8 cellular contexts compared by ENCODE assay signal in genomic region chr14:52325126-52325525, GRCh38. TPM values are rescaled to one million over a fixed set of nuclear protein-coding genes. Genes with fewer than 3 reads are reported as not detected.
DNase-seq lines count a peak whose midpoint lies in the region; ATAC-seq and TF ChIP-seq lines count a peak whose summit lies in the region.

No MANE protein-coding gene starts in this region.

- peaks cover 18% of the 10 kb centered on the region for H3K9me3 Mint-ChIP-seq in HFFc6

- H3K9me3 ChIP-seq in mucosa of descending colon (peaks cover 10% of the 10 kb centered on the region), colonic mucosa (no peaks in the 10 kb centered on the region)

- H3K4me3 ChIP-seq in AG10803 (ENCODE audit: low read length) (no peak overlapping the region), mucosa of descending colon (no peak overlapping the region), colonic mucosa (no peak overlapping the region)

- H3K4me1 Mint-ChIP-seq in HFFc6 (ENCODE audit: low read depth), result peaks cover 32% of the 10 kb centered on the region

- intact Hi-C loops in mucosa of descending colon (cut with DNase I, micrococcal nuclease), result no loop called here
- intact Hi-C loops in colonic mucosa (cut with DNase I), result no loop called here

- no peak overlapping the region for H3K4me3 Mint-ChIP-seq in HFFc6

- no peaks in the 10 kb centered on the region for H3K27me3 ChIP-seq in colonic mucosa

- no peaks in the 10 kb centered on the region for H3K27me3 Mint-ChIP-seq in HFFc6 (ENCODE audit: insufficient read depth)

- H3K9ac ChIP-seq in colonic mucosa (ENCODE audit: low read depth in 2 of 2, low read length in 2 of 2), result no peak overlapping the region

- ATAC-seq in GM18870 (IDR thresholded peaks at IDR 0.05; ENCODE audit: unreplicated experiment), result peak; percentile 94
- peak; percentile 85 for ATAC-seq in HG03039 (IDR thresholded peaks at IDR 0.05; ENCODE audit: unreplicated experiment)
- ATAC-seq in mucosa of descending colon, result peak; percentile 75

- TF ChIP-seq CTCF in AG10803 (conservative IDR thresholded peaks at IDR 0.05; ENCODE audit: low read length), result no peak
- no peak for TF ChIP-seq CTCF in mucosa of descending colon (IDR thresholded peaks at IDR 0.05)
- no peak for TF ChIP-seq CTCF in colonic mucosa (IDR thresholded peaks at IDR 0.05)
- no peak for TF ChIP-seq CTCF in HFFc6 (IDR thresholded peaks at IDR 0.05)

- H3K4me1 ChIP-seq in mucosa of descending colon (ENCODE audit: low read depth) (peaks cover 3% of the 10 kb centered on the region), colonic mucosa (no peaks in the 10 kb centered on the region)

- H3K36me3 Mint-ChIP-seq in HFFc6 (ENCODE audit: low read depth), result peaks cover 20% of the 10 kb centered on the region

- DNase-seq in AG10803 (ENCODE audit: low read depth) (peak; percentile 52), SKM-1 (lab: John Stamatoyannopoulos, UW; ENCODE audit: unreplicated experiment) (peak; percentile 30), mucosa of descending colon (no peak), AG08396 (ENCODE audit: low spot score) (no peak), colonic mucosa (no peak), HFFc6 (no peak)

- H3K36me3 ChIP-seq in mucosa of descending colon (ENCODE audit: low read depth) (no peaks in the 10 kb centered on the region), colonic mucosa (no peaks in the 10 kb centered on the region)

- H3K27ac ChIP-seq in colonic mucosa, result no peak overlapping the region

- no peak overlapping the region for H3K27ac Mint-ChIP-seq in HFFc6

RNA-seq across cellular contexts. Expression of gene PTGER2, which starts 11.0 kb away (rescaled TPM):
- total RNA-seq in mucosa of descending colon (1 to 10 TPM; 3.2 to 8.1 (median 4.1) TPM), colonic mucosa (1 to 10 TPM; 4.3 to 6.6 TPM)
- under 1 TPM; 0.28 to 0.73 (median 0.37) TPM for total RNA-seq in HFFc6 (2021; fragmentation: NEBNext Ultra II Directional; extraction: Animal tissue kit (Norgen Biotek cat#: 25700))

RNA-seq across cellular contexts. Expression of gene PTGDR, which starts 57.6 kb away (rescaled TPM):
- total RNA-seq in mucosa of descending colon, result 10 to 100 TPM in 2 of 3 donors, 1 to 10 TPM in 1; 10.0 to 23.7 (median 20.9) TPM
- 10 to 100 TPM; 14.4 to 32.3 TPM for total RNA-seq in colonic mucosa
- total RNA-seq in HFFc6 (2021; fragmentation: NEBNext Ultra II Directional; extraction: Animal tissue kit (Norgen Biotek cat#: 25700)), result not detected

Comparison
In these comparisons a context has a peak if more than half of its experiments do, and no peak if none do; other contexts are left out.
1. DNase-seq: peak in AG10803 (single experiment) and SKM-1 (single experiment); none in mucosa of descending colon (0 of 3), AG08396 (single experiment), colonic mucosa (single experiment) and HFFc6 (single experiment).
2. RNA of gene PTGDR, which starts 57.6 kb away (total RNA-seq): 14.4 to 32.3 TPM in colonic mucosa and 10.0 to 23.7 TPM in mucosa of descending colon; not detected in HFFc6; every median in the first group is over 10 times any median in the second.
3. Peak in every context shown above with its lines, with median percentiles within 50 percentile points of each other: ATAC-seq.